ENCODE assay signal across 16 cellular contexts in the genomic region with DNA sequence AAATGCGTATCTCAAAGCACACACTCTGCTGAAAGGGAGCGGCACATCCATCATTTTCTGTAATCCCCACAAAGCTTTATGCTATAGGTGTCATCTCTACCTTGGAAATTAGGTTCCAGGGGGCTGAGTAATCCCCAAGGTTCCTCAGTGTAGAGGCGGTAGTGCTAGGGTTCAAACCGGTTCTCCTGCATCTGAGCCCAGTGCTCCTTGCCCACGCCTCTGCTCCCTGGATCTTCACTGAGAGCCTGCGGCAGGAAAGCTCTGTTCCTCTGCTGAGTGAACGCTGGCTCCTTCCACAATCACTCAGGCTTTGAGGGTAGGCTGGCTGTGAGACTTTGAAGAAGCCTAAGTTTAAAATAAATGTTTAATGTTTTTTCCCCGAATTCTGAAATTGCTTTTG.
"Had no signal": no experiment of that assay in that cellular context is flagged by ENCODE, and none has a peak within 500 bp of the region (broad histone marks: within the 10 kb centered on the region; RNA-seq: fewer than 3 reads in every experiment).

No MANE protein-coding gene starts in this region.

- H3K36me3 ChIP-seq: lower lobe of right lung had no signal

- H3K27ac ChIP-seq: lower lobe of right lung had no signal

- H3K4me1 Mint-ChIP-seq: activated naive CD8-positive, alpha-beta T cell treated with anti-CD3 and anti-CD28 coated beads, Interleukin-2, amount 50 U/mL, for 24 hours; activated T-helper 17 cell treated with anti-CD3 and anti-CD28 coated beads, Interleukin-2, amount 50 U/mL, for 72 hours; immature natural killer cell had no signal

- H3K27ac Mint-ChIP-seq: activated naive CD8-positive, alpha-beta T cell treated with anti-CD3 and anti-CD28 coated beads, Interleukin-2, amount 50 U/mL, for 24 hours; activated T-helper 17 cell treated with anti-CD3 and anti-CD28 coated beads, Interleukin-2, amount 50 U/mL, for 72 hours; immature natural killer cell had no signal

- H3K36me3 Mint-ChIP-seq: immature natural killer cell had no signal

- DNase-seq: activated CD4-positive, alpha-beta T cell treated with anti-CD3 and anti-CD28 coated beads for 1 hour; activated CD4-positive, alpha-beta T cell treated with anti-CD3 and anti-CD28 coated beads, Interleukin-2, amount 50 U/mL, for 4 hours; activated naive CD4-positive, alpha-beta T cell treated with Interleukin-2 at 50 U/mL for 16 hours; activated naive CD8-positive, alpha-beta T cell treated with anti-CD3 and anti-CD28 coated beads, Interleukin-2, amount 50 U/mL, for 24 hours; activated T-cell treated with anti-CD3 and anti-CD28 coated beads for 4 hours; foreskin melanocyte; immature natural killer cell; left cardiac atrium; lower lobe of right lung; mucosa of descending colon; naive thymus-derived CD4-positive, alpha-beta T cell; retina; stimulated activated CD4-positive, alpha-beta T cell treated with anti-CD3 and anti-CD28 coated beads, Interleukin-4, amount 100 ng/mL, for 24 hours; stimulated activated naive CD4-positive, alpha-beta T cell treated with Interleukin-2 at 50 U/mL for 16 hours had no signal

- H3K27me3 Mint-ChIP-seq: activated naive CD8-positive, alpha-beta T cell treated with anti-CD3 and anti-CD28 coated beads, Interleukin-2, amount 50 U/mL, for 24 hours; activated T-helper 17 cell treated with anti-CD3 and anti-CD28 coated beads, Interleukin-2, amount 50 U/mL, for 72 hours had no signal

- H3K4me3 Mint-ChIP-seq: activated naive CD8-positive, alpha-beta T cell treated with anti-CD3 and anti-CD28 coated beads, Interleukin-2, amount 50 U/mL, for 24 hours; activated T-helper 17 cell treated with anti-CD3 and anti-CD28 coated beads, Interleukin-2, amount 50 U/mL, for 72 hours; immature natural killer cell had no signal

- H3K9me3 Mint-ChIP-seq: activated naive CD8-positive, alpha-beta T cell treated with anti-CD3 and anti-CD28 coated beads, Interleukin-2, amount 50 U/mL, for 24 hours; activated T-helper 17 cell treated with anti-CD3 and anti-CD28 coated beads, Interleukin-2, amount 50 U/mL, for 72 hours; immature natural killer cell; naive thymus-derived CD4-positive, alpha-beta T cell had no signal

- H3K4me3 ChIP-seq: lower lobe of right lung, mucosa of descending colon had no signal

- ATAC-seq: activated naive CD8-positive, alpha-beta T cell treated with anti-CD3 and anti-CD28 coated beads, Interleukin-2, amount 50 U/mL, for 24 hours; activated T-helper 17 cell treated with anti-CD3 and anti-CD28 coated beads, Interleukin-2, amount 50 U/mL, for 72 hours; left cardiac atrium; lower lobe of right lung; mucosa of descending colon; naive thymus-derived CD4-positive, alpha-beta T cell; SK-N-SH treated with all-trans-retinoic acid at 6 μM for 48 hours had no signal

- H3K9me3 ChIP-seq: lower lobe of right lung, mucosa of descending colon had no signal
